ENCODE assay signal across 9 cellular contexts in genomic region chr3:67685499-67685898, GRCh38. TPM values are rescaled to one million over a fixed set of nuclear protein-coding genes. Genes with fewer than 3 reads are reported as not detected.
DNase-seq lines count a peak whose midpoint lies in the region; ATAC-seq lines count a peak whose summit lies in the region.
"Had no signal": no experiment of that assay in that cellular context is flagged by ENCODE, and none has a peak within 500 bp of the region (broad histone marks: within the 10 kb centered on the region; RNA-seq: fewer than 3 reads in every experiment).

No MANE protein-coding gene starts in this region.

- peaks cover 0 to 3% (median 0%) of the 10 kb centered on the region in 3 donors for H3K9me3 Mint-ChIP-seq in T-cell

- peak overlapping the region; percentile 85 to 90 for H3K27ac Mint-ChIP-seq in T-cell

- H3K4me3 Mint-ChIP-seq in T-cell, result peak overlapping the region; percentile 43 to 72 (median 66)

- DNase-seq in Ammon's horn (ENCODE audit: low spot score), result peak; percentile 12
- DNase-seq in T-cell, result no peak
- no peak for DNase-seq in occipital lobe (lab: John Stamatoyannopoulos, UW)
- no peak for DNase-seq in NCI-H187 (lab: John Stamatoyannopoulos, UW)
- DNase-seq in stimulated activated CD4-positive, alpha-beta T cell treated with anti-CD3 and anti-CD28 coated beads, Interleukin-1b, Interleukin-23, amount 100 ng/mL, for 48 hours, result no peak
- DNase-seq in ureter (ENCODE audit: low spot score), result no peak
- DNase-seq: DMS153 had no signal

- H3K36me3 Mint-ChIP-seq in T-cell, result no peaks in the 10 kb centered on the region

- ATAC-seq in GM19023 (IDR thresholded peaks at IDR 0.05; ENCODE audit: unreplicated experiment), result peak; percentile 96
- ATAC-seq in HG02973 (IDR thresholded peaks at IDR 0.05; ENCODE audit: unreplicated experiment), result peak; percentile 99
- ATAC-seq in T-cell (replicated peaks in 1 of 4), result peak; percentile 75 to 81 (median 79)

- CTCF ChIA-PET in T-cell (lab: Charles Lee), result interaction anchor here in 1 of 2 donors (1.0 kb wide), 3 partner anchors 29 to 179 kb away, joined by 3 read pairs; no protein-coding TSS in a partner anchor

- no peaks in the 10 kb centered on the region for H3K27me3 Mint-ChIP-seq in T-cell

- H3K4me1 Mint-ChIP-seq in T-cell, result peaks cover 30 to 32% (median 31%) of the 10 kb centered on the region in 3 donors

- POLR2A ChIA-PET in T-cell (lab: Charles Lee), result interaction anchor here in 1 of 2 donors (0.6 kb wide), 1 partner anchor 11 kb away, joined by 3 read pairs; no protein-coding TSS in a partner anchor

RNA-seq across cellular contexts. Expression of gene SUCLG2, which starts 31.1 kb away (rescaled TPM):
- total RNA-seq in T-cell (10 to 100 TPM; 45.6 to 65.9 (median 49.5) TPM), occipital lobe (9.7 TPM), ureter (70.8 TPM)
